In the genomic region with DNA sequence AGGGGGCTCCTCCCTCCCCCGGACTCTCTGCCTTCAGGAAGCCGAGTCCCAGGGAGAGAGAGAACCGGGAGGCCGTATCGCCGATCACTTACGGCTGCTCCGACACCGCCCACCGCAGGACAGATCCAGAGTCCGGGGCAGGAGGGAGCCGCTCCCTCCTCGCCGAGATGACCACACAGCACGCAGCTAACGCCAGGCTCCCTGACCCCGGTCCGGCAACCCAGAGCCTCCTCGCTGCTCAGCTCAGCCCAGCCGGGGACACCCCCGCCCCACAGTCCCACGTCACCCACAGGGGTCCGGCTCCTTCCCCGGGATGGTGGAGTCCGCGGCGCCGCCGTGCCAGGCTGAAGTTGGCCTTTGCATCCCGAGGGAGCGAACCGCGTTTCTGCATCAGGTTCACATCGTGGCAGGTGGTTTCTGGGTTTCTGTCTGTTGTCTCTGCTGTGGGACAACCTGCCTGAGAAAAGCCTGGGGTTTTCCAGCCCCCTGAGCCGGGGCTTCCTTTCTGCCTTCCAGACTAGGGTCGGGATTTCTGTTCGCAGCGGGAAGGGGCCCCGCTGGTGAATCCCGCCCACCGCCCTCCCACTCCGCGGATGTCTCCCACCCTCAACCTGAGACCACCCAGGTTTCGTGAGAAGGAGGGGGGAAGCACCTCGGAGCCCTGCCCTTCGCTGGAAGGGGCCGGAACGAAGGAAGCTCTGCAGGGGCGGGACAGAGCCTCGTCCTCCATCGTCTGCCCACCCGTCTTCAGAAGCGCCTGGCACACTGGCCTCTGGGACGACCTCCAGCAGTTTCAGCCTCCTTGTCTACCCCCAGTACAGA, we compare ENCODE assay signal across 2 cellular contexts.
TF ChIP-seq lines count a peak whose summit lies in the region.

No MANE protein-coding gene starts in this region.

TF ChIP-seq in SK-N-SH, 30 proteins besides CTCF, POLR2A, EP300 and RAD21:
- TF ChIP-seq, protein P1, sequence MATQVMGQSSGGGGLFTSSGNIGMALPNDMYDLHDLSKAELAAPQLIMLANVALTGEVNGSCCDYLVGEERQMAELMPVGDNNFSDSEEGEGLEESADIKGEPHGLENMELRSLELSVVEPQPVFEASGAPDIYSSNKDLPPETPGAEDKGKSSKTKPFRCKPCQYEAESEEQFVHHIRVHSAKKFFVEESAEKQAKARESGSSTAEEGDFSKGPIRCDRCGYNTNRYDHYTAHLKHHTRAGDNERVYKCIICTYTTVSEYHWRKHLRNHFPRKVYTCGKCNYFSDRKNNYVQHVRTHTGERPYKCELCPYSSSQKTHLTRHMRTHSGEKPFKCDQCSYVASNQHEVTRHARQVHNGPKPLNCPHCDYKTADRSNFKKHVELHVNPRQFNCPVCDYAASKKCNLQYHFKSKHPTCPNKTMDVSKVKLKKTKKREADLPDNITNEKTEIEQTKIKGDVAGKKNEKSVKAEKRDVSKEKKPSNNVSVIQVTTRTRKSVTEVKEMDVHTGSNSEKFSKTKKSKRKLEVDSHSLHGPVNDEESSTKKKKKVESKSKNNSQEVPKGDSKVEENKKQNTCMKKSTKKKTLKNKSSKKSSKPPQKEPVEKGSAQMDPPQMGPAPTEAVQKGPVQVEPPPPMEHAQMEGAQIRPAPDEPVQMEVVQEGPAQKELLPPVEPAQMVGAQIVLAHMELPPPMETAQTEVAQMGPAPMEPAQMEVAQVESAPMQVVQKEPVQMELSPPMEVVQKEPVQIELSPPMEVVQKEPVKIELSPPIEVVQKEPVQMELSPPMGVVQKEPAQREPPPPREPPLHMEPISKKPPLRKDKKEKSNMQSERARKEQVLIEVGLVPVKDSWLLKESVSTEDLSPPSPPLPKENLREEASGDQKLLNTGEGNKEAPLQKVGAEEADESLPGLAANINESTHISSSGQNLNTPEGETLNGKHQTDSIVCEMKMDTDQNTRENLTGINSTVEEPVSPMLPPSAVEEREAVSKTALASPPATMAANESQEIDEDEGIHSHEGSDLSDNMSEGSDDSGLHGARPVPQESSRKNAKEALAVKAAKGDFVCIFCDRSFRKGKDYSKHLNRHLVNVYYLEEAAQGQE (IDR thresholded peaks at IDR 0.05; ENCODE audit: low read depth, low read length) = no peak
- TF ChIP-seq, protein P2, sequence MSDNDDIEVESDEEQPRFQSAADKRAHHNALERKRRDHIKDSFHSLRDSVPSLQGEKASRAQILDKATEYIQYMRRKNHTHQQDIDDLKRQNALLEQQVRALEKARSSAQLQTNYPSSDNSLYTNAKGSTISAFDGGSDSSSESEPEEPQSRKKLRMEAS (IDR thresholded peaks at IDR 0.05; ENCODE audit: low read depth) = no peak
- no peak for TF ChIP-seq CHD2 (IDR thresholded peaks at IDR 0.05; ENCODE audit: low read length, partially characterized antibody)
- no peak for TF ChIP-seq RCOR1 (IDR thresholded peaks at IDR 0.05; ENCODE audit: low read length)
- no peak for TF ChIP-seq GATA2 (CRISPR knock-in tag; IDR thresholded peaks at IDR 0.05)
- TF ChIP-seq, protein P3, sequence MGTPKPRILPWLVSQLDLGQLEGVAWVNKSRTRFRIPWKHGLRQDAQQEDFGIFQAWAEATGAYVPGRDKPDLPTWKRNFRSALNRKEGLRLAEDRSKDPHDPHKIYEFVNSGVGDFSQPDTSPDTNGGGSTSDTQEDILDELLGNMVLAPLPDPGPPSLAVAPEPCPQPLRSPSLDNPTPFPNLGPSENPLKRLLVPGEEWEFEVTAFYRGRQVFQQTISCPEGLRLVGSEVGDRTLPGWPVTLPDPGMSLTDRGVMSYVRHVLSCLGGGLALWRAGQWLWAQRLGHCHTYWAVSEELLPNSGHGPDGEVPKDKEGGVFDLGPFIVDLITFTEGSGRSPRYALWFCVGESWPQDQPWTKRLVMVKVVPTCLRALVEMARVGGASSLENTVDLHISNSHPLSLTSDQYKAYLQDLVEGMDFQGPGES (IDR thresholded peaks at IDR 0.05; ENCODE audit: low read depth, low read length) = no peak
- TF ChIP-seq, protein P4, sequence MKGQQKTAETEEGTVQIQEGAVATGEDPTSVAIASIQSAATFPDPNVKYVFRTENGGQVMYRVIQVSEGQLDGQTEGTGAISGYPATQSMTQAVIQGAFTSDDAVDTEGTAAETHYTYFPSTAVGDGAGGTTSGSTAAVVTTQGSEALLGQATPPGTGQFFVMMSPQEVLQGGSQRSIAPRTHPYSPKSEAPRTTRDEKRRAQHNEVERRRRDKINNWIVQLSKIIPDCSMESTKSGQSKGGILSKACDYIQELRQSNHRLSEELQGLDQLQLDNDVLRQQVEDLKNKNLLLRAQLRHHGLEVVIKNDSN (IDR thresholded peaks at IDR 0.05; ENCODE audit: borderline replicate concordance, low read depth) = no peak
- TF ChIP-seq JUND (IDR thresholded peaks at IDR 0.05) = no peak
- no peak for TF ChIP-seq RFX5 (IDR thresholded peaks at IDR 0.05; ENCODE audit: low read length)
- TF ChIP-seq FOXM1 (IDR thresholded peaks at IDR 0.05; ENCODE audit: low read depth) = no peak
- no peak for TF ChIP-seq NFIC (IDR thresholded peaks at IDR 0.05; ENCODE audit: borderline replicate concordance)
- TF ChIP-seq SIN3A (IDR thresholded peaks at IDR 0.05; ENCODE audit: borderline replicate concordance, low read depth, low read length) = no peak
- TF ChIP-seq, protein P5, sequence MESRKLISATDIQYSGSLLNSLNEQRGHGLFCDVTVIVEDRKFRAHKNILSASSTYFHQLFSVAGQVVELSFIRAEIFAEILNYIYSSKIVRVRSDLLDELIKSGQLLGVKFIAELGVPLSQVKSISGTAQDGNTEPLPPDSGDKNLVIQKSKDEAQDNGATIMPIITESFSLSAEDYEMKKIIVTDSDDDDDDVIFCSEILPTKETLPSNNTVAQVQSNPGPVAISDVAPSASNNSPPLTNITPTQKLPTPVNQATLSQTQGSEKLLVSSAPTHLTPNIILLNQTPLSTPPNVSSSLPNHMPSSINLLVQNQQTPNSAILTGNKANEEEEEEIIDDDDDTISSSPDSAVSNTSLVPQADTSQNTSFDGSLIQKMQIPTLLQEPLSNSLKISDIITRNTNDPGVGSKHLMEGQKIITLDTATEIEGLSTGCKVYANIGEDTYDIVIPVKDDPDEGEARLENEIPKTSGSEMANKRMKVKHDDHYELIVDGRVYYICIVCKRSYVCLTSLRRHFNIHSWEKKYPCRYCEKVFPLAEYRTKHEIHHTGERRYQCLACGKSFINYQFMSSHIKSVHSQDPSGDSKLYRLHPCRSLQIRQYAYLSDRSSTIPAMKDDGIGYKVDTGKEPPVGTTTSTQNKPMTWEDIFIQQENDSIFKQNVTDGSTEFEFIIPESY (IDR thresholded peaks at IDR 0.05; ENCODE audit: borderline replicate concordance, low read depth) = no peak
- TF ChIP-seq SMC3 (IDR thresholded peaks at IDR 0.05; ENCODE audit: low read depth, low read length) = no peak
- no peak for TF ChIP-seq YY1 (IDR thresholded peaks at IDR 0.05; ENCODE audit: low read depth)
- TF ChIP-seq TAF1 (IDR thresholded peaks at IDR 0.05; ENCODE audit: borderline replicate concordance, low read depth, low read length) = no peak
- no peak for TF ChIP-seq TCF12 (IDR thresholded peaks at IDR 0.05)
- no peak for TF ChIP-seq FOSL2 (IDR thresholded peaks at IDR 0.05; ENCODE audit: borderline replicate concordance, low read depth)
- no peak for TF ChIP-seq POLR2AphosphoS5 (IDR thresholded peaks at IDR 0.05; ENCODE audit: low read depth, low read length)
- no peak for TF ChIP-seq GABPA (IDR thresholded peaks at IDR 0.05; ENCODE audit: low read depth)

TF ChIP-seq in HepG2, 621 proteins besides CTCF, POLR2A, EP300 and RAD21 (continued from another document):
- TF ChIP-seq ZNF34 (CRISPR knock-in tag; IDR thresholded peaks at IDR 0.05; ENCODE audit: borderline replicate concordance) = no peak
- TF ChIP-seq CHD4 (IDR thresholded peaks at IDR 0.05; ENCODE audit: borderline replicate concordance, low read length) = no peak
- TF ChIP-seq, protein P6, sequence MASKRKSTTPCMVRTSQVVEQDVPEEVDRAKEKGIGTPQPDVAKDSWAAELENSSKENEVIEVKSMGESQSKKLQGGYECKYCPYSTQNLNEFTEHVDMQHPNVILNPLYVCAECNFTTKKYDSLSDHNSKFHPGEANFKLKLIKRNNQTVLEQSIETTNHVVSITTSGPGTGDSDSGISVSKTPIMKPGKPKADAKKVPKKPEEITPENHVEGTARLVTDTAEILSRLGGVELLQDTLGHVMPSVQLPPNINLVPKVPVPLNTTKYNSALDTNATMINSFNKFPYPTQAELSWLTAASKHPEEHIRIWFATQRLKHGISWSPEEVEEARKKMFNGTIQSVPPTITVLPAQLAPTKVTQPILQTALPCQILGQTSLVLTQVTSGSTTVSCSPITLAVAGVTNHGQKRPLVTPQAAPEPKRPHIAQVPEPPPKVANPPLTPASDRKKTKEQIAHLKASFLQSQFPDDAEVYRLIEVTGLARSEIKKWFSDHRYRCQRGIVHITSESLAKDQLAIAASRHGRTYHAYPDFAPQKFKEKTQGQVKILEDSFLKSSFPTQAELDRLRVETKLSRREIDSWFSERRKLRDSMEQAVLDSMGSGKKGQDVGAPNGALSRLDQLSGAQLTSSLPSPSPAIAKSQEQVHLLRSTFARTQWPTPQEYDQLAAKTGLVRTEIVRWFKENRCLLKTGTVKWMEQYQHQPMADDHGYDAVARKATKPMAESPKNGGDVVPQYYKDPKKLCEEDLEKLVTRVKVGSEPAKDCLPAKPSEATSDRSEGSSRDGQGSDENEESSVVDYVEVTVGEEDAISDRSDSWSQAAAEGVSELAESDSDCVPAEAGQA (IDR thresholded peaks at IDR 0.05; ENCODE audit: low read depth) = no peak
- TF ChIP-seq, protein P6 (CRISPR knock-in tag; IDR thresholded peaks at IDR 0.05; ENCODE audit: borderline replicate concordance) = no peak
- TF ChIP-seq SALL2 (CRISPR knock-in tag; IDR thresholded peaks at IDR 0.05) = no peak
- no peak for TF ChIP-seq ZC3H13 (CRISPR knock-in tag; IDR thresholded peaks at IDR 0.05)
- no peak for TF ChIP-seq ZNF12 (CRISPR knock-in tag; IDR thresholded peaks at IDR 0.05)
- TF ChIP-seq NFE2L2 (IDR thresholded peaks at IDR 0.05; ENCODE audit: low read length) = no peak
- TF ChIP-seq ATM (IDR thresholded peaks at IDR 0.05; ENCODE audit: borderline replicate concordance) = no peak
- no peak for TF ChIP-seq ZC3H4 (CRISPR knock-in tag; IDR thresholded peaks at IDR 0.05; ENCODE audit: borderline replicate concordance)
- TF ChIP-seq TP53 (CRISPR knock-in tag; conservative IDR thresholded peaks at IDR 0.05) = no peak
